In the genomic region with DNA sequence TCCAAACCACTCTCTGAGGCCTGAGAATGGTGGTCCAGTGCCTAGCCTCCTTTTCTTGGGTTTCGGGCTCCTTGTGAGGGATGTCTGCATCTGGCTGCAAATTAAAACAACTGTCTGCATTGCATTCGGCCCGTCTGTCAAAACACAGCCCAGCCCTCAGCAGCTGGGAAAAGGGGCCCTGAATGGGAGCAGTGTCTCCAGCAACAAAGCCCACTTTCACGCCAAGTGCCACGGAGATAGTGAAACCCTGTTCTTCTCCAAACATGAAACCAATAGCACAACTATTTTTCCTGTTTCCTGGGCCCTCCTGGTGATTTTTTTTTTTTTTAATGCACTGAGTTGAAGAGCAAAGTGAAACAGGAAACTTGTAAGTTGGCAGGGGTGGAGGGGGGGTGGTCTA, we compare ENCODE assay signal across 1 cellular context.
A peak's percentile ranks its signal among the peaks of the same experiment; 100 is the strongest.
TF ChIP-seq lines count a peak whose summit lies in the region.

No MANE protein-coding gene starts in this region.

TF ChIP-seq in HepG2, 621 proteins besides CTCF, POLR2A, EP300 and RAD21:
- TF ChIP-seq, protein P1, sequence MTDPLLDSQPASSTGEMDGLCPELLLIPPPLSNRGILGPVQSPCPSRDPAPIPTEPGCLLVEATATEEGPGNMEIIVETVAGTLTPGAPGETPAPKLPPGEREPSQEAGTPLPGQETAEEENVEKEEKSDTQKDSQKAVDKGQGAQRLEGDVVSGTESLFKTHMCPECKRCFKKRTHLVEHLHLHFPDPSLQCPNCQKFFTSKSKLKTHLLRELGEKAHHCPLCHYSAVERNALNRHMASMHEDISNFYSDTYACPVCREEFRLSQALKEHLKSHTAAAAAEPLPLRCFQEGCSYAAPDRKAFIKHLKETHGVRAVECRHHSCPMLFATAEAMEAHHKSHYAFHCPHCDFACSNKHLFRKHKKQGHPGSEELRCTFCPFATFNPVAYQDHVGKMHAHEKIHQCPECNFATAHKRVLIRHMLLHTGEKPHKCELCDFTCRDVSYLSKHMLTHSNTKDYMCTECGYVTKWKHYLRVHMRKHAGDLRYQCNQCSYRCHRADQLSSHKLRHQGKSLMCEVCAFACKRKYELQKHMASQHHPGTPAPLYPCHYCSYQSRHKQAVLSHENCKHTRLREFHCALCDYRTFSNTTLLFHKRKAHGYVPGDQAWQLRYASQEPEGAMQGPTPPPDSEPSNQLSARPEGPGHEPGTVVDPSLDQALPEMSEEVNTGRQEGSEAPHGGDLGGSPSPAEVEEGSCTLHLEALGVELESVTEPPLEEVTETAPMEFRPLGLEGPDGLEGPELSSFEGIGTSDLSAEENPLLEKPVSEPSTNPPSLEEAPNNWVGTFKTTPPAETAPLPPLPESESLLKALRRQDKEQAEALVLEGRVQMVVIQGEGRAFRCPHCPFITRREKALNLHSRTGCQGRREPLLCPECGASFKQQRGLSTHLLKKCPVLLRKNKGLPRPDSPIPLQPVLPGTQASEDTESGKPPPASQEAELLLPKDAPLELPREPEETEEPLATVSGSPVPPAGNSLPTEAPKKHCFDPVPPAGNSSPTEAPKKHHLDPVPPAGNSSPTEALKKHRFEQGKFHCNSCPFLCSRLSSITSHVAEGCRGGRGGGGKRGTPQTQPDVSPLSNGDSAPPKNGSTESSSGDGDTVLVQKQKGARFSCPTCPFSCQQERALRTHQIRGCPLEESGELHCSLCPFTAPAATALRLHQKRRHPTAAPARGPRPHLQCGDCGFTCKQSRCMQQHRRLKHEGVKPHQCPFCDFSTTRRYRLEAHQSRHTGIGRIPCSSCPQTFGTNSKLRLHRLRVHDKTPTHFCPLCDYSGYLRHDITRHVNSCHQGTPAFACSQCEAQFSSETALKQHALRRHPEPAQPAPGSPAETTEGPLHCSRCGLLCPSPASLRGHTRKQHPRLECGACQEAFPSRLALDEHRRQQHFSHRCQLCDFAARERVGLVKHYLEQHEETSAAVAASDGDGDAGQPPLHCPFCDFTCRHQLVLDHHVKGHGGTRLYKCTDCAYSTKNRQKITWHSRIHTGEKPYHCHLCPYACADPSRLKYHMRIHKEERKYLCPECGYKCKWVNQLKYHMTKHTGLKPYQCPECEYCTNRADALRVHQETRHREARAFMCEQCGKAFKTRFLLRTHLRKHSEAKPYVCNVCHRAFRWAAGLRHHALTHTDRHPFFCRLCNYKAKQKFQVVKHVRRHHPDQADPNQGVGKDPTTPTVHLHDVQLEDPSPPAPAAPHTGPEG (CRISPR knock-in tag; IDR thresholded peaks at IDR 0.05), result peak; percentile 73; the same call in 1 of the 2 replicates
- no peak for TF ChIP-seq ZFP62 (CRISPR knock-in tag; IDR thresholded peaks at IDR 0.05)
